Comparison of ENCODE assay signal across 10 cellular contexts in the genomic region with DNA sequence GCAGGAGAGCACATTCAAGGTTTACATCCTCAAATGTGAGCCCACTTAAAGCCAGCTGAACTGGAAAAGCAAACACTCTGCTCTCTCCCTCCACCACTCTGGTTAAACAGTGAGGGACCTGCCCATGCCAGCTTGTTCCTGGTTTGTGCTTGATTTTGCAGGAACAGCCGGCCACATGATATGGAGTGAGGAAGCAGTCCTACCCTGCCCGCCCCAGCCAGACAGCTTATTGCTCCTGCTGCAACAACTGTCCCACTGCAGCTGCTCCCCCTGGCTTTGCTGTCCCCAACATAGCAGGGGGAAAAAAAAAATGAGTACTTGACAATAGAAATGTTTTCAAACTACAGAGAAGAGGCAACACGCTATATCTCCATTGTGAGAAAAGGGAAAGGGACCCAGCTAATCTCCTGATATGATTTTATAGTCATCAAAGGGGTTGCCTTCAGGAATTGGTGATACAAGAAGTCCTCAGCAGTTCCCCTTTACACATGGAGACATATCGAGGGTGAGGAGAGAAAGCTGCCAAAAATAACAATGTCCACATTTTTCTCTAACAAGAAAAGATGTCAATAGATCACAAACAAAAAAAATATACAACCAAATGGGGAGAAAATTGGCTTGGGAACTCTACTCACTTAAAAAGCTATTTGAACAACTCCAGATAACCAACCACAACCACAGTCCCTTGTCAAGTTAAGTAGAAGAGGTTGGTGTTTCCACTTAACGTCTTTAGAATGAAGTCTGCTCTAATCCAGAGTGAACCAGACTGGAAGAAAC. TPM values are rescaled to one million over a fixed set of nuclear protein-coding genes. Genes with fewer than 3 reads are reported as not detected.
A peak's percentile ranks its signal among the peaks of the same experiment; 100 is the strongest.
DNase-seq lines count a peak whose midpoint lies in the region; ATAC-seq, FAIRE-seq and TF ChIP-seq lines count a peak whose summit lies in the region.
"Had no signal": no experiment of that assay in that cellular context is flagged by ENCODE, and none has a peak within 500 bp of the region (broad histone marks: within the 10 kb centered on the region; RNA-seq: fewer than 3 reads in every experiment).

No MANE protein-coding gene starts in this region.

- H3K4me1 Mint-ChIP-seq in astrocyte (ENCODE audit: low read depth, unreplicated experiment) (peaks cover 37% of the 10 kb centered on the region), mesothelial cell of epicardium (peaks cover 46% of the 10 kb centered on the region)
- H3K4me1 Mint-ChIP-seq in naive thymus-derived CD4-positive, alpha-beta T cell, result peaks cover 12 to 16% (median 12%) of the 10 kb centered on the region in 7 donors

- no peaks in the 10 kb centered on the region for H3K9me3 Mint-ChIP-seq in astrocyte (ENCODE audit: unreplicated experiment)
- no peaks in the 10 kb centered on the region for H3K9me3 Mint-ChIP-seq in mesothelial cell of epicardium
- H3K9me3 Mint-ChIP-seq in naive thymus-derived CD4-positive, alpha-beta T cell, result peaks cover 0 to 11% (median 0%) of the 10 kb centered on the region in 11 donors
- H3K9me3 Mint-ChIP-seq: activated T-helper 1 cell treated with anti-CD3 and anti-CD28 coated beads, Interleukin-12 subunit alpha, Interleukin-12 subunit beta, Interleukin-2, Interleukin-4 antibody, amounts not matched to agents 30 ng/mL and 10 ng/mL and 1 ng/mL, durations not matched to agents 14 hours and 24 hours and 36 hours had no signal

- DNase-seq in NCI-H146 (lab: John Stamatoyannopoulos, UW), result peak; percentile 35
- peak; percentile 76 for DNase-seq in astrocyte (ENCODE audit: low read depth)
- DNase-seq in mesothelial cell of epicardium (ENCODE audit: low spot score in 2 of 2, unreplicated experiment in 2 of 2), result no peak
- DNase-seq in cerebellum (ENCODE audit: low spot score), result no peak
- no peak for DNase-seq in dorsolateral prefrontal cortex
- no peak for DNase-seq in head of caudate nucleus
- no peak for DNase-seq in naive thymus-derived CD4-positive, alpha-beta T cell
- DNase-seq: BE2C had no signal

- POLR2A ChIA-PET in naive thymus-derived CD4-positive, alpha-beta T cell (lab: Charles Lee), result no interaction called here

- peaks cover 94% of the 10 kb centered on the region for H3K79me2 ChIP-seq in astrocyte (ENCODE audit: insufficient read depth, low read length)

- H3K9me3 ChIP-seq in astrocyte (ENCODE audit: insufficient read depth, low read depth, low read length), result no peaks in the 10 kb centered on the region
- no peaks in the 10 kb centered on the region for H3K9me3 ChIP-seq in naive thymus-derived CD4-positive, alpha-beta T cell (ENCODE audit: control insufficient read depth in 2 of 3, low read length in 3 of 3)
- H3K9me3 ChIP-seq: BE2C had no signal

- CTCF ChIA-PET in naive thymus-derived CD4-positive, alpha-beta T cell (lab: Charles Lee), result no interaction called here

- no peak overlapping the region for H3K27ac Mint-ChIP-seq in astrocyte (ENCODE audit: unreplicated experiment)
- peak overlapping the region; percentile 39 for H3K27ac Mint-ChIP-seq in mesothelial cell of epicardium
- no peak overlapping the region for H3K27ac Mint-ChIP-seq in naive thymus-derived CD4-positive, alpha-beta T cell
- H3K27ac Mint-ChIP-seq: activated T-helper 1 cell treated with anti-CD3 and anti-CD28 coated beads, Interleukin-12 subunit alpha, Interleukin-12 subunit beta, Interleukin-2, Interleukin-4 antibody, amounts not matched to agents 30 ng/mL and 10 ng/mL and 1 ng/mL, durations not matched to agents 14 hours and 24 hours and 36 hours had no signal

- peak overlapping the region; percentile 82 for H3K4me2 ChIP-seq in astrocyte (ENCODE audit: low read length)

- no peaks in the 10 kb centered on the region for H3K27me3 ChIP-seq in astrocyte (ENCODE audit: insufficient read depth, low read length)
- H3K27me3 ChIP-seq in dorsolateral prefrontal cortex, result peaks cover 0 to 76% (median 51%) of the 10 kb centered on the region in 45 donors
- peaks cover 0 to 8% of the 10 kb centered on the region in 2 donors for H3K27me3 ChIP-seq in naive thymus-derived CD4-positive, alpha-beta T cell (ENCODE audit: control insufficient read depth in 2 of 2, insufficient read depth in 2 of 2, low read length in 2 of 2)

- no peak for FAIRE-seq in astrocyte (lab: Jason Lieb, UNC)

- no peaks in the 10 kb centered on the region for H3K36me3 Mint-ChIP-seq in astrocyte (ENCODE audit: low read depth, unreplicated experiment)
- no peaks in the 10 kb centered on the region for H3K36me3 Mint-ChIP-seq in mesothelial cell of epicardium
- peaks cover 0 to 5% (median 0%) of the 10 kb centered on the region in 5 donors for H3K36me3 Mint-ChIP-seq in naive thymus-derived CD4-positive, alpha-beta T cell

- H3K9ac ChIP-seq in astrocyte (ENCODE audit: low read length), result no peak overlapping the region

- ATAC-seq in naive thymus-derived CD4-positive, alpha-beta T cell, result no peak

- H4K20me1 ChIP-seq in astrocyte (ENCODE audit: insufficient read depth, low read length), result peaks cover 79% of the 10 kb centered on the region

- no peaks in the 10 kb centered on the region for H3K27me3 Mint-ChIP-seq in astrocyte (ENCODE audit: low read depth, unreplicated experiment)
- H3K27me3 Mint-ChIP-seq in mesothelial cell of epicardium (ENCODE audit: low read depth), result peaks cover under 1% of the 10 kb centered on the region
- H3K27me3 Mint-ChIP-seq in naive thymus-derived CD4-positive, alpha-beta T cell, result peaks cover 37 to 59% (median 52%) of the 10 kb centered on the region in 5 donors

- intact Hi-C loops in dorsolateral prefrontal cortex (cut with DNase I) (loop anchor here in 1 of 2 donors (10.0 kb wide), 1 partner anchor 253 kb away; no protein-coding TSS in a partner anchor), head of caudate nucleus (cut with DNase I) (no loop called here)
- intact Hi-C loops in naive thymus-derived CD4-positive, alpha-beta T cell (cut with micrococcal nuclease), result loop anchor here in 1 of 2 donors (10.0 kb wide), 1 partner anchor 263 kb away; no protein-coding TSS in a partner anchor

- H2AFZ ChIP-seq in astrocyte (ENCODE audit: low read depth, low read length), result no peak overlapping the region

- H3K4me3 ChIP-seq in astrocyte (ENCODE audit: insufficient read depth, low read depth, low read length) (no peak overlapping the region), dorsolateral prefrontal cortex (no peak overlapping the region)
- no peak overlapping the region for H3K4me3 ChIP-seq in naive thymus-derived CD4-positive, alpha-beta T cell (ENCODE audit: low read length)

- H3K36me3 ChIP-seq in astrocyte (ENCODE audit: insufficient read depth, low read length), result no peaks in the 10 kb centered on the region
- no peaks in the 10 kb centered on the region for H3K36me3 ChIP-seq in naive thymus-derived CD4-positive, alpha-beta T cell (ENCODE audit: control insufficient read depth in 2 of 3, insufficient read depth in 3 of 3, low read length in 3 of 3)
- H3K36me3 ChIP-seq: BE2C had no signal

- TF ChIP-seq CTCF in C4-2B (conservative IDR thresholded peaks at IDR 0.05) (no peak), astrocyte (IDR thresholded peaks at IDR 0.05; ENCODE audit: insufficient read depth, low read depth, low read length) (no peak), mesothelial cell of epicardium (IDR thresholded peaks at IDR 0.05; ENCODE audit: unreplicated experiment) (no peak), dorsolateral prefrontal cortex (IDR thresholded peaks at IDR 0.05 in 54 of 56, conservative IDR thresholded peaks at IDR 0.05 in 2 of 56; ENCODE audit: low read depth in 1 of 56, partially characterized antibody in 56 of 56) (no peak)

- peaks cover 29% of the 10 kb centered on the region for H3K4me1 ChIP-seq in astrocyte (ENCODE audit: insufficient read depth, low read length)
- peaks cover 0 to 8% of the 10 kb centered on the region in 2 donors for H3K4me1 ChIP-seq in naive thymus-derived CD4-positive, alpha-beta T cell (ENCODE audit: control insufficient read depth in 2 of 2, insufficient read depth in 2 of 2, low read length in 2 of 2)
- H3K4me1 ChIP-seq: BE2C had no signal

- H3K4me3 Mint-ChIP-seq in astrocyte (ENCODE audit: unreplicated experiment) (no peak overlapping the region), mesothelial cell of epicardium (no peak overlapping the region)
- no peak overlapping the region for H3K4me3 Mint-ChIP-seq in naive thymus-derived CD4-positive, alpha-beta T cell
- H3K4me3 Mint-ChIP-seq: activated T-helper 1 cell treated with anti-CD3 and anti-CD28 coated beads, Interleukin-12 subunit alpha, Interleukin-12 subunit beta, Interleukin-2, Interleukin-4 antibody, amounts not matched to agents 30 ng/mL and 10 ng/mL and 1 ng/mL, durations not matched to agents 14 hours and 24 hours and 36 hours had no signal

- H3K27ac ChIP-seq in C4-2B, result peak overlapping the region; percentile 33; the same call in 1 of the 2 replicates
- no peak overlapping the region for H3K27ac ChIP-seq in astrocyte (ENCODE audit: low read depth, low read length)
- H3K27ac ChIP-seq in dorsolateral prefrontal cortex, result no peak overlapping the region
- no peak overlapping the region for H3K27ac ChIP-seq in naive thymus-derived CD4-positive, alpha-beta T cell (ENCODE audit: low read depth, low read length)

RNA-seq across cellular contexts. Expression of gene MYO10, which starts 4.6 kb away (rescaled TPM):
- 65.7 and 80.2 TPM in 2 replicates for total RNA-seq in astrocyte
- 50.1 to 56.7 TPM (median 51.9 TPM) in 3 replicates for total RNA-seq in mesothelial cell of epicardium
- 21.7 TPM for total RNA-seq in cerebellum
- 100 to 1,000 TPM in 13 of 120 experiments, 10 to 100 TPM in 107; 35.7 to 202 (median 74.8) TPM for total RNA-seq in dorsolateral prefrontal cortex
- total RNA-seq in naive thymus-derived CD4-positive, alpha-beta T cell, result 1 to 10 TPM in 1 of 5 experiments, not detected in 4; 1.0 TPM
- polyA plus RNA-seq in naive thymus-derived CD4-positive, alpha-beta T cell, result under 1 TPM in 1 of 2 donors, not detected in 1; 0.02 TPM

Comparison
In these comparisons a context has a peak if more than half of its experiments do, and no peak if none do; other contexts are left out.
1. DNase-seq: peak in NCI-H146 (single experiment) and astrocyte (single experiment); none in mesothelial cell of epicardium (0 of 2), cerebellum (single experiment), dorsolateral prefrontal cortex (0 of 10), head of caudate nucleus (0 of 42) and naive thymus-derived CD4-positive, alpha-beta T cell (0 of 9).
2. RNA of gene MYO10, which starts 4.6 kb away (total RNA-seq): 65.7 to 80.2 TPM in astrocyte, 35.7 to 202 TPM in dorsolateral prefrontal cortex, 50.1 to 56.7 TPM in mesothelial cell of epicardium and 21.7 TPM in cerebellum (single experiment); 1.0 TPM in naive thymus-derived CD4-positive, alpha-beta T cell; every median in the first group is over 10 times any median in the second.